In the genomic region with DNA sequence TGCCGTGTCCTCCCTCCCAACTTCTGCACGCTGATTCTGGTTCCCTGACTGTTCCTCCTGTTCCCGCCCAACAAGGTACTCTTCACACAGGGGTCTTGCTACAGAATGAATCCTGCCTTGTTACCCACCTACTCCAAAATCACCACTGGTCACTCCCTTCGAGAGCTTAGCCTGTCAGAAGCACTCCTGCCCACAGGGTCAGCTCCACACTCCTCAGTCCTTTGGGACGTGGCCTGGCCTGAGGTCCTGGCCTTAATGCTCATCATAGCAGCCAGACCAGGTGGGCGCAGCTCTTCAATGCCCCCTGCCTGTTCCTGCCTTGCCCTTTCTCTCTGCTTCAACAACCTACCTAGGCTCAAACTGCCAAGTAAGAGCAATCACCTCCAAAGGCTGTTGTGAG, we compare ENCODE assay signal across 21 cellular contexts. TPM values are rescaled to one million over a fixed set of nuclear protein-coding genes. Genes with fewer than 3 reads are reported as not detected.
DNase-seq lines count a peak whose midpoint lies in the region; ATAC-seq and TF ChIP-seq lines count a peak whose summit lies in the region.
"Had no signal": no experiment of that assay in that cellular context is flagged by ENCODE, and none has a peak within 500 bp of the region (broad histone marks: within the 10 kb centered on the region; RNA-seq: fewer than 3 reads in every experiment).

No MANE protein-coding gene starts in this region.

- H3K79me2 ChIP-seq in GM23338 (replicated peaks; ENCODE audit: insufficient read depth), result no peaks in the 10 kb centered on the region
- H3K79me2 ChIP-seq in OCI-LY3 (ENCODE audit: low read length), result no peaks in the 10 kb centered on the region
- H3K79me2 ChIP-seq in mesendoderm (ENCODE audit: control insufficient read depth, insufficient read depth, low read length), result no peaks in the 10 kb centered on the region

- no peaks in the 10 kb centered on the region for H3K79me1 ChIP-seq in mesendoderm (ENCODE audit: low read length)

- H3K27me3 Mint-ChIP-seq in GM23338 (ENCODE audit: insufficient read depth, low read depth, poor library complexity), result peaks cover 7% of the 10 kb centered on the region
- H3K27me3 Mint-ChIP-seq in activated CD4-positive, alpha-beta memory T cell treated with anti-CD3 and anti-CD28 coated beads, Interleukin-2, amount 10 ng/mL, durations not matched to agents 7 days and 5 days, result no peaks in the 10 kb centered on the region

- H2BK120ac ChIP-seq in mesendoderm (ENCODE audit: low read depth, low read length), result no peak overlapping the region

- H3K9me3 Mint-ChIP-seq in GM23338, result no peaks in the 10 kb centered on the region; the same call in 2 of the 3 replicates
- no peaks in the 10 kb centered on the region for H3K9me3 Mint-ChIP-seq in activated CD4-positive, alpha-beta memory T cell treated with anti-CD3 and anti-CD28 coated beads, Interleukin-2, amount 10 ng/mL, durations not matched to agents 7 days and 5 days
- H3K9me3 Mint-ChIP-seq: CD8-positive, alpha-beta memory T cell had no signal

- no peak overlapping the region for H3K56ac ChIP-seq in mesendoderm (ENCODE audit: low read length)

- H2AFZ ChIP-seq in GM23338 (0 out of 2 replicates have a peak overlapping the region, but pooled peaks have one; percentile 14), OCI-LY3 (ENCODE audit: low read depth, low read length) (no peak overlapping the region)

- intact Hi-C loops in posterior vena cava (cut with DNase I), result loop anchor here in 1 of 2 donors (10.0 kb wide), 1 partner anchor 159 kb away; no protein-coding TSS in a partner anchor

- H3K27me3 ChIP-seq in GM23338 (ENCODE audit: insufficient read depth) (no peaks in the 10 kb centered on the region), OCI-LY3 (ENCODE audit: low read depth, low read length) (no peaks in the 10 kb centered on the region), mesendoderm (ENCODE audit: insufficient read depth, low read length, poor library complexity) (no peaks in the 10 kb centered on the region)

- no peaks in the 10 kb centered on the region for H3K9me3 ChIP-seq in OCI-LY3 (ENCODE audit: insufficient read depth, low read length)

- no peak overlapping the region for H2AK5ac ChIP-seq in mesendoderm (ENCODE audit: low read length)

- H3K36me3 Mint-ChIP-seq in GM23338 (ENCODE audit: low read depth), result no peaks in the 10 kb centered on the region; the same call in 2 of the 3 replicates
- H3K36me3 Mint-ChIP-seq in activated CD4-positive, alpha-beta memory T cell treated with anti-CD3 and anti-CD28 coated beads, Interleukin-2, amount 10 ng/mL, durations not matched to agents 7 days and 5 days (ENCODE audit: low read depth), result no peaks in the 10 kb centered on the region
- H3K36me3 Mint-ChIP-seq: CD8-positive, alpha-beta memory T cell had no signal

- H4K20me1 ChIP-seq in GM23338 (replicated peaks; ENCODE audit: insufficient read depth) (no peaks in the 10 kb centered on the region), OCI-LY3 (ENCODE audit: insufficient read depth, low read length) (no peaks in the 10 kb centered on the region)

- H3K27ac ChIP-seq in GM23338 (ENCODE audit: low read depth) (no peak overlapping the region), OCI-LY3 (ENCODE audit: low read length) (no peak overlapping the region), mesendoderm (ENCODE audit: low read depth, low read length) (no peak overlapping the region)
- H3K27ac ChIP-seq: RWPE1 had no signal

- 0 out of 2 replicates have a peak overlapping the region, but pooled peaks have one; percentile 9 for H3K9ac ChIP-seq in OCI-LY3 (ENCODE audit: low read length)
- no peak overlapping the region for H3K9ac ChIP-seq in mesendoderm (ENCODE audit: low read length)

- H3F3A ChIP-seq in GM23338 (replicated peaks; ENCODE audit: low read depth), result no peaks in the 10 kb centered on the region

- no peak overlapping the region for H2BK15ac ChIP-seq in mesendoderm (replicated peaks; ENCODE audit: low read depth)

- H3K4me1 ChIP-seq in GM23338 (ENCODE audit: insufficient read depth), result no peaks in the 10 kb centered on the region
- H3K4me1 ChIP-seq in OCI-LY3 (ENCODE audit: low read length), result peaks cover 57% of the 10 kb centered on the region
- H3K4me1 ChIP-seq in mesendoderm (ENCODE audit: control insufficient read depth, low read depth, low read length), result no peaks in the 10 kb centered on the region

- no peak overlapping the region for H3K18ac ChIP-seq in mesendoderm (ENCODE audit: low read length)

- no peak overlapping the region for H3K23ac ChIP-seq in mesendoderm (ENCODE audit: low read length)

- H3K36me3 ChIP-seq in GM23338 (ENCODE audit: insufficient read depth) (no peaks in the 10 kb centered on the region), OCI-LY3 (replicated peaks; ENCODE audit: low read depth, low read length) (no peaks in the 10 kb centered on the region), mesendoderm (ENCODE audit: control insufficient read depth, insufficient read depth, low read length) (no peaks in the 10 kb centered on the region)

- no peaks in the 10 kb centered on the region for H3K9me2 ChIP-seq in GM23338 (ENCODE audit: insufficient read depth)

- H3K4me2 ChIP-seq in GM23338 (no peak overlapping the region), OCI-LY3 (ENCODE audit: low read length) (peak overlapping the region; percentile 57), mesendoderm (ENCODE audit: low read length) (no peak overlapping the region)

- H2BK5ac ChIP-seq in mesendoderm (ENCODE audit: low read length), result no peak overlapping the region

- no peak overlapping the region for H3K4ac ChIP-seq in mesendoderm (ENCODE audit: low read depth, low read length)

- no CpG with 5 or more reads among the region's 6 CpGs for WGBS in mesendoderm (ENCODE audit: extremely low coverage, insufficient coverage, low lambda C conversion rate)

- POLR2A ChIA-PET in activated CD4-positive, alpha-beta memory T cell treated with anti-CD3 and anti-CD28 coated beads, Interleukin-2, amount 10 ng/mL, durations not matched to agents 7 days and 5 days (lab: Charles Lee), result no interaction called here

- CTCF ChIA-PET in activated CD4-positive, alpha-beta memory T cell treated with anti-CD3 and anti-CD28 coated beads, Interleukin-2, amount 10 ng/mL, durations not matched to agents 7 days and 5 days (lab: Charles Lee), result no interaction called here

- no peak for DNase-seq in GM23338 (ENCODE audit: low spot score)
- DNase-seq in mesenteric fat pad (ENCODE audit: low spot score), result peak; percentile 64
- peak; percentile 30 for DNase-seq in posterior vena cava (ENCODE audit: low spot score)
- DNase-seq in NCI-H2227 treated with DMSO at 0.1 percent for 48 hours (lab: John Stamatoyannopoulos, UW), result no peak
- no peak for DNase-seq in activated CD4-positive, alpha-beta memory T cell treated with anti-CD3 and anti-CD28 coated beads, Interleukin-2, amount 10 ng/mL, durations not matched to agents 7 days and 5 days
- no peak for DNase-seq in mesendoderm
- DNase-seq: Calu3; CD8-positive, alpha-beta memory T cell; DMS79 treated with DMSO at 0.1 percent for 48 hours; GF-D8; Kasumi-1; NCI-H146; NCI-H1930; NCI-H446 treated with DMSO at 0.1 percent for 48 hours; NK-92 treated with Interleukin-12 subunit alpha and Interleukin-12 subunit beta, amount 100 ng/mL, for 24 hours; SHP77 had no signal

- ATAC-seq in GM23338 (no peak), HG02588 (IDR thresholded peaks at IDR 0.05; ENCODE audit: unreplicated experiment) (no peak)
- ATAC-seq: Panc1 had no signal

- H3K4me3 Mint-ChIP-seq in GM23338, result no peak overlapping the region
- no peak overlapping the region for H3K4me3 Mint-ChIP-seq in activated CD4-positive, alpha-beta memory T cell treated with anti-CD3 and anti-CD28 coated beads, Interleukin-2, amount 10 ng/mL, durations not matched to agents 7 days and 5 days
- H3K4me3 Mint-ChIP-seq: CD14-positive monocyte; CD8-positive, alpha-beta memory T cell had no signal

- H4K5ac ChIP-seq in mesendoderm (ENCODE audit: low read length), result no peak overlapping the region

- no peak overlapping the region for H4K8ac ChIP-seq in mesendoderm (ENCODE audit: low read depth, low read length)

- no peaks in the 10 kb centered on the region for H3K4me1 Mint-ChIP-seq in GM23338
- peaks cover 10% of the 10 kb centered on the region for H3K4me1 Mint-ChIP-seq in activated CD4-positive, alpha-beta memory T cell treated with anti-CD3 and anti-CD28 coated beads, Interleukin-2, amount 10 ng/mL, durations not matched to agents 7 days and 5 days

- TF ChIP-seq CTCF in GM23338 (conservative IDR thresholded peaks at IDR 0.05; ENCODE audit: low read depth in 2 of 2) (0 out of 4 replicates have a peak, but pooled peaks of 1 of the 2 experiments have one; percentile 1), OCI-LY3 (IDR thresholded peaks at IDR 0.05; ENCODE audit: low read depth, low read length) (no peak)

- H3K4me3 ChIP-seq in GM23338 (no peak overlapping the region), OCI-LY3 (ENCODE audit: low read length) (no peak overlapping the region), mesendoderm (ENCODE audit: low read length) (no peak overlapping the region)

- no peak overlapping the region for H3K27ac Mint-ChIP-seq in GM23338
- H3K27ac Mint-ChIP-seq in activated CD4-positive, alpha-beta memory T cell treated with anti-CD3 and anti-CD28 coated beads, Interleukin-2, amount 10 ng/mL, durations not matched to agents 7 days and 5 days, result no peak overlapping the region

RNA-seq across cellular contexts. Expression of a gene that starts 27.8 kb away (rescaled TPM):
- total RNA-seq in GM23338 (2014; rRNA removed; shearing (Covaris generic)), result 87.0 and 135 TPM in 2 replicates
- 110 and 119 TPM in 2 replicates for polyA plus RNA-seq in GM23338 (2016; fragmentation: Nextera tagmentation; extraction: Ambion mirVana)
- total RNA-seq in mesenteric fat pad (169 TPM), posterior vena cava (100 to 1,000 TPM in 1 of 2 donors, 10 to 100 TPM in 1; 82.2 to 135 TPM)
- 100 to 1,000 TPM; 299 to 324 TPM for total RNA-seq in activated CD4-positive, alpha-beta memory T cell treated with anti-CD3 and anti-CD28 coated beads, Interleukin-2, amount 10 ng/mL, durations not matched to agents 7 days and 5 days
- polyA plus RNA-seq in mesendoderm (2013, experiment 1 of 2), result 96.4 TPM
- 94.7 TPM for polyA plus RNA-seq in mesendoderm (2013, experiment 2 of 2)

Comparison
In these comparisons a context has a peak if more than half of its experiments do, and no peak if none do; other contexts are left out.
1. DNase-seq: peak in mesenteric fat pad (single experiment) and posterior vena cava (single experiment); none in GM23338 (single experiment), NCI-H2227 treated with DMSO at 0.1 percent for 48 hours (single experiment), activated CD4-positive, alpha-beta memory T cell treated with anti-CD3 and anti-CD28 coated beads, Interleukin-2, amount 10 ng/mL, durations not matched to agents 7 days and 5 days (single experiment) and mesendoderm (single experiment).